Comparison of ENCODE assay signal across 10 cellular contexts in genomic region chr2:14631676-14632075, GRCh38. TPM values are rescaled to one million over a fixed set of nuclear protein-coding genes. Genes with fewer than 3 reads are reported as not detected.
DNase-seq lines count a peak whose midpoint lies in the region; ATAC-seq and TF ChIP-seq lines count a peak whose summit lies in the region.
"Had no signal": no experiment of that assay in that cellular context is flagged by ENCODE, and none has a peak within 500 bp of the region (broad histone marks: within the 10 kb centered on the region; RNA-seq: fewer than 3 reads in every experiment).

No MANE protein-coding gene starts in this region.

- H3K9ac ChIP-seq in PC-3 (ENCODE audit: low read length): peak overlapping the region; percentile 85
- peak overlapping the region; percentile 49 for H3K9ac ChIP-seq in endocrine pancreas (ENCODE audit: control insufficient read depth, insufficient read depth, low read length)
- no peak overlapping the region for H3K9ac ChIP-seq in smooth muscle cell (ENCODE audit: low read depth)

- H3K79me2 ChIP-seq in PC-3 (ENCODE audit: low read length) (peaks cover 41% of the 10 kb centered on the region), smooth muscle cell (ENCODE audit: low read depth) (no peaks in the 10 kb centered on the region)

- peaks cover 19% of the 10 kb centered on the region for H3K4me1 ChIP-seq in PC-3 (ENCODE audit: insufficient read depth, low read length)
- H3K4me1 ChIP-seq in endocrine pancreas (ENCODE audit: control insufficient read depth, insufficient read depth, low read length): peaks cover 4% of the 10 kb centered on the region
- no peaks in the 10 kb centered on the region for H3K4me1 ChIP-seq in smooth muscle cell (ENCODE audit: low read depth)

- H3F3A ChIP-seq in PC-3 (ENCODE audit: low read length, unreplicated experiment) (no peaks in the 10 kb centered on the region), smooth muscle cell (ENCODE audit: low read depth) (no peaks in the 10 kb centered on the region)

- intact Hi-C loops in PC-3 (cut with micrococcal nuclease): loop anchor here (1.0 to 5.0 kb wide), 2 partner anchors 107 to 271 kb away; no protein-coding TSS in a partner anchor

- DNase-seq in PC-3 (no peak), mesothelial cell of epicardium (ENCODE audit: low spot score in 2 of 2, unreplicated experiment in 2 of 2) (no peak), smooth muscle cell (lab: John Stamatoyannopoulos, UW; ENCODE audit: unreplicated experiment) (no peak), NCI-H748 treated with DMSO at 0.1 percent for 48 hours (lab: John Stamatoyannopoulos, UW) (no peak), NCI-H526 treated with DMSO at 0.1 percent for 48 hours (lab: John Stamatoyannopoulos, UW) (no peak)
- DNase-seq in activated naive CD8-positive, alpha-beta T cell treated with anti-CD3 and anti-CD28 coated beads, Interleukin-2, amount 50 U/mL, for 24 hours: no peak
- DNase-seq: activated CD8-positive, alpha-beta memory T cell treated with anti-CD3 and anti-CD28 coated beads, Interleukin-2, amount 10 ng/mL, durations not matched to agents 7 days and 5 days had no signal

- H2AFZ ChIP-seq in PC-3 (ENCODE audit: low read length) (peak overlapping the region; percentile 94), smooth muscle cell (ENCODE audit: low read depth) (peak overlapping the region; percentile 81)

- no peaks in the 10 kb centered on the region for H3K36me3 ChIP-seq in PC-3 (ENCODE audit: low read depth, low read length)
- H3K36me3 ChIP-seq in endocrine pancreas (ENCODE audit: control insufficient read depth, insufficient read depth, low read length): no peaks in the 10 kb centered on the region
- no peaks in the 10 kb centered on the region for H3K36me3 ChIP-seq in smooth muscle cell (ENCODE audit: low read depth)

- peaks cover 24% of the 10 kb centered on the region for H3K4me1 Mint-ChIP-seq in mesothelial cell of epicardium
- H3K4me1 Mint-ChIP-seq in activated naive CD8-positive, alpha-beta T cell treated with anti-CD3 and anti-CD28 coated beads, Interleukin-2, amount 50 U/mL, for 24 hours: no peaks in the 10 kb centered on the region
- H3K4me1 Mint-ChIP-seq: activated CD8-positive, alpha-beta memory T cell treated with anti-CD3 and anti-CD28 coated beads, Interleukin-2, amount 10 ng/mL, durations not matched to agents 7 days and 5 days had no signal

- no peaks in the 10 kb centered on the region for H3K36me3 Mint-ChIP-seq in mesothelial cell of epicardium
- no peaks in the 10 kb centered on the region for H3K36me3 Mint-ChIP-seq in activated naive CD8-positive, alpha-beta T cell treated with anti-CD3 and anti-CD28 coated beads, Interleukin-2, amount 50 U/mL, for 24 hours (ENCODE audit: low read depth)

- no peaks in the 10 kb centered on the region for H3K9me3 Mint-ChIP-seq in mesothelial cell of epicardium
- H3K9me3 Mint-ChIP-seq in activated naive CD8-positive, alpha-beta T cell treated with anti-CD3 and anti-CD28 coated beads, Interleukin-2, amount 50 U/mL, for 24 hours: no peaks in the 10 kb centered on the region

- POLR2A ChIA-PET in PC-3 (lab: Charles Lee; ENCODE audit: unreplicated experiment): interaction anchor here (3.4 kb wide), 1 partner anchor 115 kb away, joined by 21 read pairs; no protein-coding TSS in a partner anchor

- no peak for ATAC-seq in PC-3
- ATAC-seq in HG02840 (IDR thresholded peaks at IDR 0.05; ENCODE audit: low FRiP score, unreplicated experiment): no peak
- no peak for ATAC-seq in activated naive CD8-positive, alpha-beta T cell treated with anti-CD3 and anti-CD28 coated beads, Interleukin-2, amount 50 U/mL, for 24 hours
- ATAC-seq: activated CD8-positive, alpha-beta memory T cell treated with anti-CD3 and anti-CD28 coated beads, Interleukin-2, amount 10 ng/mL, durations not matched to agents 7 days and 5 days had no signal

- peaks cover 8% of the 10 kb centered on the region; the same call in 1 of the 2 replicates for H4K20me1 ChIP-seq in PC-3 (ENCODE audit: low read length)
- no peaks in the 10 kb centered on the region for H4K20me1 ChIP-seq in smooth muscle cell (ENCODE audit: low read depth)

- TF ChIP-seq CTCF in PC-3 (conservative IDR thresholded peaks at IDR 0.05; ENCODE audit: low read depth, low read length) (no peak), mesothelial cell of epicardium (IDR thresholded peaks at IDR 0.05; ENCODE audit: unreplicated experiment) (no peak), smooth muscle cell (IDR thresholded peaks at IDR 0.05; ENCODE audit: borderline replicate concordance, insufficient read depth, poor library complexity, severe bottlenecking) (no peak)

- H3K27ac ChIP-seq in PC-3 (ENCODE audit: low read length) (no peak overlapping the region), smooth muscle cell (ENCODE audit: low read depth) (no peak overlapping the region)

- H3K4me2 ChIP-seq in PC-3 (ENCODE audit: low read length) (peak overlapping the region; percentile 99), smooth muscle cell (peak overlapping the region; percentile 89)

- no peak overlapping the region for H3K27ac Mint-ChIP-seq in mesothelial cell of epicardium
- H3K27ac Mint-ChIP-seq in activated naive CD8-positive, alpha-beta T cell treated with anti-CD3 and anti-CD28 coated beads, Interleukin-2, amount 50 U/mL, for 24 hours: no peak overlapping the region
- H3K27ac Mint-ChIP-seq: activated CD8-positive, alpha-beta memory T cell treated with anti-CD3 and anti-CD28 coated beads, Interleukin-2, amount 10 ng/mL, durations not matched to agents 7 days and 5 days had no signal

- H3K27me3 ChIP-seq in PC-3 (ENCODE audit: low read length): no peaks in the 10 kb centered on the region
- no peaks in the 10 kb centered on the region for H3K27me3 ChIP-seq in endocrine pancreas (ENCODE audit: control insufficient read depth, insufficient read depth, low read length)
- H3K27me3 ChIP-seq in smooth muscle cell (ENCODE audit: low read depth): peaks cover 71% of the 10 kb centered on the region

- peak overlapping the region; percentile 72 for H3K4me3 Mint-ChIP-seq in mesothelial cell of epicardium
- no peak overlapping the region for H3K4me3 Mint-ChIP-seq in activated naive CD8-positive, alpha-beta T cell treated with anti-CD3 and anti-CD28 coated beads, Interleukin-2, amount 50 U/mL, for 24 hours
- H3K4me3 Mint-ChIP-seq: activated CD8-positive, alpha-beta memory T cell treated with anti-CD3 and anti-CD28 coated beads, Interleukin-2, amount 10 ng/mL, durations not matched to agents 7 days and 5 days had no signal

- 50% methylated on average over 1 of the region's 1 CpG for WGBS in smooth muscle cell (ENCODE audit: low lambda C conversion rate)

- peaks cover 83% of the 10 kb centered on the region for H3K27me3 Mint-ChIP-seq in mesothelial cell of epicardium (ENCODE audit: low read depth)
- peaks cover 49% of the 10 kb centered on the region for H3K27me3 Mint-ChIP-seq in activated naive CD8-positive, alpha-beta T cell treated with anti-CD3 and anti-CD28 coated beads, Interleukin-2, amount 50 U/mL, for 24 hours

- H3K4me3 ChIP-seq in PC-3 (ENCODE audit: low read length) (peak overlapping the region; percentile 91), endocrine pancreas (ENCODE audit: control insufficient read depth, insufficient read depth, low read length) (peak overlapping the region; percentile 56), smooth muscle cell (peak overlapping the region; percentile 63)

- H3K9me3 ChIP-seq in PC-3 (ENCODE audit: low read length) (no peaks in the 10 kb centered on the region), endocrine pancreas (ENCODE audit: control insufficient read depth, low read length) (no peaks in the 10 kb centered on the region), smooth muscle cell (replicated peaks; ENCODE audit: low read depth) (no peaks in the 10 kb centered on the region)

- H3K9me2 ChIP-seq in PC-3 (replicated peaks; ENCODE audit: low read length): no peaks in the 10 kb centered on the region

- TSS peak; percentile 36 for BruUV-seq in PC-3 (replicated peaks; lab: Mats Ljungman, UMichigan)

- CTCF ChIA-PET in PC-3 (lab: Charles Lee): interaction anchor here (0.6 kb wide), 1 partner anchor 26 kb away, joined by 3 read pairs; no protein-coding TSS in a partner anchor

RNA-seq across cellular contexts. Expression of gene LRATD1, which starts 0.8 kb away (rescaled TPM):
- total RNA-seq in PC-3 (2014; rRNA removed) (35.4 and 41.3 TPM in 2 replicates), mesothelial cell of epicardium (2.2 to 2.6 TPM (median 2.4 TPM) in 3 replicates), smooth muscle cell (7.0 and 9.3 TPM in 2 replicates)
- polyA plus RNA-seq in smooth muscle cell: 4.6 and 7.9 TPM in 2 replicates
- total RNA-seq: activated CD8-positive, alpha-beta memory T cell treated with anti-CD3 and anti-CD28 coated beads, Interleukin-2, amount 10 ng/mL, durations not matched to agents 7 days and 5 days; T-helper 2 cell treated with Interferon-gamma antibody and Interleukin-4, amounts not matched to agents 100 ng/mL and 5 ng/mL, for 36 hours had no signal
